Comparison of ENCODE assay signal across 13 cellular contexts in genomic region chr3:72043212-72044133, GRCh38.
DNase-seq lines count a peak whose midpoint lies in the region; ATAC-seq and TF ChIP-seq lines count a peak whose summit lies in the region.
"Had no signal": no experiment of that assay in that cellular context is flagged by ENCODE, and none has a peak within 500 bp of the region (broad histone marks: within the 10 kb centered on the region; RNA-seq: fewer than 3 reads in every experiment).

No MANE protein-coding gene starts in this region.

- H3K9me3 ChIP-seq in WERI-Rb-1 (ENCODE audit: severe bottlenecking), result no peaks in the 10 kb centered on the region
- H3K9me3 ChIP-seq: tibial artery had no signal

- no peak overlapping the region for H3K4me3 Mint-ChIP-seq in effector memory CD8-positive, alpha-beta T cell
- H3K4me3 Mint-ChIP-seq: activated CD4-positive, alpha-beta T cell treated with anti-CD3 and anti-CD28 coated beads for 36 hours; activated naive CD8-positive, alpha-beta T cell treated with anti-CD3 and anti-CD28 coated beads, Interleukin-2, amount 50 U/mL, for 24 hours had no signal

- H3K27me3 ChIP-seq in WERI-Rb-1 (ENCODE audit: insufficient read depth, low read depth, severe bottlenecking), result no peaks in the 10 kb centered on the region
- H3K27me3 ChIP-seq: tibial artery had no signal

- H3K4me3 ChIP-seq in WERI-Rb-1 (ENCODE audit: low read depth, low read length), result no peak overlapping the region
- H3K4me3 ChIP-seq: tibial artery had no signal

- peak; percentile 86 for DNase-seq in CD1c-positive myeloid dendritic cell (ENCODE audit: extremely low spot score)
- peak; percentile 38 for DNase-seq in GM20000 (ENCODE audit: low spot score)
- DNase-seq in amniotic epithelial cell (ENCODE audit: low read depth), result peak; percentile 61
- DNase-seq in WERI-Rb-1, result no peak
- no peak for DNase-seq in effector memory CD8-positive, alpha-beta T cell
- no peak for DNase-seq in NCI-H2029 (lab: John Stamatoyannopoulos, UW)
- no peak for DNase-seq in amygdala (lab: John Stamatoyannopoulos, UW)
- DNase-seq: activated CD4-positive, alpha-beta T cell treated with anti-CD3 and anti-CD28 coated beads for 36 hours; activated naive CD8-positive, alpha-beta T cell treated with anti-CD3 and anti-CD28 coated beads, Interleukin-2, amount 50 U/mL, for 24 hours; Calu3; tibial artery had no signal

- H3K36me3 ChIP-seq in WERI-Rb-1, result no peaks in the 10 kb centered on the region
- H3K36me3 ChIP-seq: tibial artery had no signal

- no peaks in the 10 kb centered on the region for H3K4me1 Mint-ChIP-seq in effector memory CD8-positive, alpha-beta T cell (ENCODE audit: low read depth in 2 of 2)
- H3K4me1 Mint-ChIP-seq: activated CD4-positive, alpha-beta T cell treated with anti-CD3 and anti-CD28 coated beads for 36 hours; activated naive CD8-positive, alpha-beta T cell treated with anti-CD3 and anti-CD28 coated beads, Interleukin-2, amount 50 U/mL, for 24 hours had no signal

- no peaks in the 10 kb centered on the region for H3K9me3 Mint-ChIP-seq in effector memory CD8-positive, alpha-beta T cell
- H3K9me3 Mint-ChIP-seq: activated naive CD8-positive, alpha-beta T cell treated with anti-CD3 and anti-CD28 coated beads, Interleukin-2, amount 50 U/mL, for 24 hours had no signal

- H3K27ac Mint-ChIP-seq in effector memory CD8-positive, alpha-beta T cell, result no peak overlapping the region
- H3K27ac Mint-ChIP-seq: activated CD4-positive, alpha-beta T cell treated with anti-CD3 and anti-CD28 coated beads for 36 hours; activated naive CD8-positive, alpha-beta T cell treated with anti-CD3 and anti-CD28 coated beads, Interleukin-2, amount 50 U/mL, for 24 hours; progenitor cell of endocrine pancreas had no signal

- no peak overlapping the region for H3K27ac ChIP-seq in WERI-Rb-1
- H3K27ac ChIP-seq: tibial artery had no signal

- TF ChIP-seq CTCF in GM20000 (IDR thresholded peaks at IDR 0.05; ENCODE audit: extremely low read depth, missing control alignments), result no peak
- TF ChIP-seq CTCF in WERI-Rb-1 (IDR thresholded peaks at IDR 0.05; ENCODE audit: low read depth, low read length), result no peak

- H3K27me3 Mint-ChIP-seq in effector memory CD8-positive, alpha-beta T cell, result peaks cover 21 to 62% of the 10 kb centered on the region in 2 donors
- H3K27me3 Mint-ChIP-seq: progenitor cell of endocrine pancreas had no signal

- no peaks in the 10 kb centered on the region for H3K36me3 Mint-ChIP-seq in effector memory CD8-positive, alpha-beta T cell (ENCODE audit: insufficient read depth)

- ATAC-seq in HG03565 (IDR thresholded peaks at IDR 0.05; ENCODE audit: unreplicated experiment), result peak; percentile 48
- no peak for ATAC-seq in effector memory CD8-positive, alpha-beta T cell (replicated peaks)
- ATAC-seq: activated CD4-positive, alpha-beta T cell treated with anti-CD3 and anti-CD28 coated beads for 36 hours; activated naive CD8-positive, alpha-beta T cell treated with anti-CD3 and anti-CD28 coated beads, Interleukin-2, amount 50 U/mL, for 24 hours had no signal

Comparison
In these comparisons a context has a peak if more than half of its experiments do, and no peak if none do; other contexts are left out.
1. DNase-seq: peak in CD1c-positive myeloid dendritic cell (single experiment), GM20000 (single experiment) and amniotic epithelial cell (single experiment); none in WERI-Rb-1 (single experiment), effector memory CD8-positive, alpha-beta T cell (0 of 3), NCI-H2029 (single experiment) and amygdala (0 of 56).